ENCODE assay signal across 8 cellular contexts in the genomic region with DNA sequence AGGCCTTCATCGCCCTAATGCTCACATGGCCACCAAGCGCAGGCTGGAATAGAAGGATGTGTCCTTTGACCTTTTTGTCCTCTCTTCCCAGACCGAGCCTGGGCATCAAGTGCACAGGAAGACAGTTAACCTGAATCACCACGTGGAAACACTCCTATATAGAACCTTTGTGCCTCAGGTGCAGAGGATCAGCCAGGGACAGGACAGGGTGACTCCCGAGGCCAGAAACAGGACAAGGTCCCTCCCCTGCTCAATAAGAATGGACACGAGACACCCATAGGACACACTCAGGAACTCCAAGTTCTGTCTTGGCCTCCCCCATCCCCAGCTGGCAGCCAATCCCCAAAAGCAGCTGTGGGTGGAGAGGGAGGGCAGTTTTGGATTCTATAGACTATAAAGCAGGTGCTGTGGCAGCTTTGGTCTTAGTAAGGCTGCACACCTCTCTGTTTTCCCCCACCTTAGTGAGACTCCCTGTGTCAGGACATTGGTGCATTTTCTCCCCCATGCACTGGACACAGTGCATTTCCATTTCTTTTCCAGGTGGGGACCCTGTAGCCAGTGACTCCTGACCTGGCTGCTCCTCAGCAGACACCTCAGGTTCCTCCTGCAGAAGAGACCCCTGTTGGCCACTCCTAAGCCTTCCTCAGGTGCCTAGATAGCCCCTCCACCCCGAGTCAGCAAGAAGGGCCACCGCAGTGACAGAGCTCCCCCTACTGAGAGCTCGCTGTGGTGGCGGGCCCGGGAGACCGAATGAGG. TPM values are rescaled to one million over a fixed set of nuclear protein-coding genes. Genes with fewer than 3 reads are reported as not detected.
DNase-seq lines count a peak whose midpoint lies in the region; ATAC-seq, FAIRE-seq and TF ChIP-seq lines count a peak whose summit lies in the region.

No MANE protein-coding gene starts in this region.

- RAD21 ChIA-PET in HCT116 (lab: Charles Lee; ENCODE audit: low non-redundant PET in 1 of 2, low total read pairs in 2 of 2, uncharacterized antibody in 2 of 2, unreplicated experiment in 2 of 2), result no interaction called here

- no peak overlapping the region for H3K4me2 ChIP-seq in HCT116 (ENCODE audit: low read length)
- H3K4me2 ChIP-seq in MM.1S (ENCODE audit: low read depth, low read length), result 0 out of 2 replicates have a peak overlapping the region, but pooled peaks have one; percentile 15
- no peak overlapping the region for H3K4me2 ChIP-seq in K562 (ENCODE audit: insufficient read depth, low read length)

- BruUV-seq in HCT116 (replicated peaks; lab: Mats Ljungman, UMichigan) (no TSS peak), K562 (replicated peaks; lab: Mats Ljungman, UMichigan) (no TSS peak)

- H3K4me3 ChIP-seq in HCT116 (replicated peaks in 1 of 2; ENCODE audit: low read depth in 1 of 2, low read length in 2 of 2) (no peak overlapping the region), MM.1S (ENCODE audit: low read length) (no peak overlapping the region), K562 (no peak overlapping the region)

- CTCF ChIA-PET in HCT116 (lab: Charles Lee), result interaction anchor here (0.9 to 3.7 kb wide), 6 partner anchors 10 to 987 kb away, joined by 3 to 39 read pairs (median 5); no protein-coding TSS in a partner anchor
- CTCF ChIA-PET in K562 (lab: Yijun Ruan, JAX; ENCODE audit: low intra/inter-chr PET ratio), result interaction anchor here (2.1 kb wide), 1 partner anchor 139 kb away, joined by 16 read pairs; no protein-coding TSS in a partner anchor

- H3K9me1 ChIP-seq in K562 (ENCODE audit: control insufficient read depth, insufficient read depth, low read length), result no peaks in the 10 kb centered on the region

- H3K9me3 ChIP-seq in HCT116 (ENCODE audit: control insufficient read depth in 1 of 2, insufficient read depth in 1 of 2, low read depth in 1 of 2, low read length in 2 of 2), result no peaks in the 10 kb centered on the region
- H3K9me3 ChIP-seq in MM.1S (replicated peaks; ENCODE audit: insufficient read depth, low read length), result no peaks in the 10 kb centered on the region
- no peaks in the 10 kb centered on the region for H3K9me3 ChIP-seq in K562 (replicated peaks; ENCODE audit: control insufficient read depth, insufficient read depth, low read depth, low read length)

- H3K36me3 ChIP-seq in HCT116 (ENCODE audit: control insufficient read depth in 1 of 2, insufficient read depth in 2 of 2, low read length in 2 of 2), result no peaks in the 10 kb centered on the region
- H3K36me3 ChIP-seq in MM.1S (replicated peaks; ENCODE audit: insufficient read depth, low read length), result no peaks in the 10 kb centered on the region
- no peaks in the 10 kb centered on the region for H3K36me3 ChIP-seq in K562 (ENCODE audit: control insufficient read depth, insufficient read depth, low read length)

- POLR2A ChIA-PET in HCT116 (lab: Charles Lee), result no interaction called here
- POLR2A ChIA-PET in K562 (lab: Yijun Ruan, JAX), result interaction anchor here (0.6 to 1.1 kb wide), 2 partner anchors 88 to 136 kb away, joined by 3 read pairs; no protein-coding TSS in a partner anchor

- H3K9ac ChIP-seq in HCT116 (ENCODE audit: low read length) (no peak overlapping the region), MM.1S (ENCODE audit: low read length) (no peak overlapping the region), K562 (ENCODE audit: insufficient read depth in 1 of 2, low read depth in 2 of 2, low read length in 2 of 2) (no peak overlapping the region)

- H2AFZ ChIP-seq in HCT116 (ENCODE audit: low read depth, low read length, poor library complexity, severe bottlenecking) (peak overlapping the region; percentile 6), MM.1S (ENCODE audit: low read length) (peak overlapping the region; percentile 55; the same call in 1 of the 2 replicates), K562 (ENCODE audit: low read depth, low read length) (no peak overlapping the region)

- FAIRE-seq in GM12891 (lab: Jason Lieb, UNC) (peak; percentile 90), K562 (lab: Jason Lieb, UNC) (peak; percentile 68)

- no peaks in the 10 kb centered on the region for H4K20me1 ChIP-seq in HCT116 (ENCODE audit: insufficient read depth)
- H4K20me1 ChIP-seq in MM.1S (ENCODE audit: insufficient read depth, low read length), result no peaks in the 10 kb centered on the region
- H4K20me1 ChIP-seq in K562 (replicated peaks; ENCODE audit: control insufficient read depth, insufficient read depth, low read length), result no peaks in the 10 kb centered on the region

- DNase-seq in GM12891 (ENCODE audit: insufficient read length, low spot score), result no peak
- DNase-seq in HCT116 (ENCODE audit: low read depth, low spot score), result peak; percentile 37
- DNase-seq in MM.1S, result peak; percentile 73
- DNase-seq in T follicular helper cell (ENCODE audit: low read depth), result peak; percentile 27
- peak; percentile 41 to 59 (median 48) for DNase-seq in K562 (ENCODE audit: extremely low read depth in 1 of 4, low spot score in 3 of 4)
- DNase-seq in left lobe of liver (ENCODE audit: low spot score), result peak; percentile 56
- DNase-seq in stimulated activated CD8-positive, alpha-beta memory T cell treated with anti-CD3 and anti-CD28 coated beads, Interleukin-4, amount 100 ng/mL, for 4 hours (ENCODE audit: low read depth in 2 of 2, low spot score in 1 of 2), result peak; percentile 12 to 33
- DNase-seq in epidermal melanocyte (ENCODE audit: insufficient read length, low spot score), result no peak

- no peak for TF ChIP-seq POLR2A in GM12891 (IDR thresholded peaks at IDR 0.05; ENCODE audit: low read depth, low read length)
- no peak for TF ChIP-seq POLR2A in HCT116 (IDR thresholded peaks at IDR 0.05; ENCODE audit: borderline replicate concordance, extremely low read depth, insufficient read depth, insufficient read length)
- TF ChIP-seq POLR2A in K562 (conservative IDR thresholded peaks at IDR 0.05), result no peak

- TF ChIP-seq RAD21 in HCT116 (IDR thresholded peaks at IDR 0.05; ENCODE audit: low read depth) (peak; percentile 93), K562 (CRISPR knock-in tag; conservative IDR thresholded peaks at IDR 0.05 in 1 of 2, IDR thresholded peaks at IDR 0.05 in 1 of 2) (peak; percentile 59 to 78)

- H3K27ac ChIP-seq in HCT116 (ENCODE audit: low read depth, low read length) (no peak overlapping the region), MM.1S (ENCODE audit: low read length) (peak overlapping the region; percentile 19; the same call in 1 of the 2 replicates), K562 (ENCODE audit: extremely low read depth, low read depth, low read length) (no peak overlapping the region)

- peak; percentile 88 to 94 (median 93) for TF ChIP-seq CTCF in HCT116 (IDR thresholded peaks at IDR 0.05 in 2 of 3, conservative IDR thresholded peaks at IDR 0.05 in 1 of 3; ENCODE audit: borderline replicate concordance in 1 of 3, insufficient read depth in 1 of 3, low read depth in 2 of 3, low read length in 2 of 3)
- TF ChIP-seq CTCF in MM.1S (IDR thresholded peaks at IDR 0.05; ENCODE audit: low read length), result peak; percentile 97
- peak; percentile 80 to 90 (median 82) for TF ChIP-seq CTCF in K562 (IDR thresholded peaks at IDR 0.05 in 2 of 3, conservative IDR thresholded peaks at IDR 0.05 in 1 of 3; ENCODE audit: insufficient read depth in 2 of 3, low read depth in 1 of 3, low read length in 3 of 3)

- H3K4me1 ChIP-seq in HCT116 (ENCODE audit: control insufficient read depth in 1 of 2, insufficient read depth in 2 of 2, low read length in 2 of 2) (peaks cover 0 to 10% of the 10 kb centered on the region in 2 experiments; a peak in 2 of 4 replicates), MM.1S (ENCODE audit: low read length) (peaks cover 38% of the 10 kb centered on the region), K562 (replicated peaks in 1 of 2; ENCODE audit: control insufficient read depth in 2 of 2, insufficient read depth in 2 of 2, low read length in 2 of 2) (no peaks in the 10 kb centered on the region)

- TF ChIP-seq EP300 in K562 (IDR thresholded peaks at IDR 0.05; ENCODE audit: low read length), result no peak

- intact Hi-C loops in HCT116 (cut with micrococcal nuclease) (loop anchor here (1.0 to 10.0 kb wide), 2 partner anchors 139 to 948 kb away; no protein-coding TSS in a partner anchor), K562 (cut with micrococcal nuclease) (loop anchor here (1.0 to 10.0 kb wide), 2 partner anchors 139 to 988 kb away; no protein-coding TSS in a partner anchor)

- H3K79me2 ChIP-seq in HCT116 (ENCODE audit: insufficient read depth, low read length) (no peaks in the 10 kb centered on the region), MM.1S (ENCODE audit: low read length) (no peaks in the 10 kb centered on the region), K562 (ENCODE audit: control insufficient read depth, insufficient read depth, low read length) (no peaks in the 10 kb centered on the region)

- ATAC-seq in HCT116 (peak; percentile 97), K562 (peak; percentile 98), left lobe of liver (peak; percentile 77)

- H3K27me3 ChIP-seq in HCT116 (ENCODE audit: insufficient read depth, low read length), result no peaks in the 10 kb centered on the region
- H3K27me3 ChIP-seq in MM.1S (replicated peaks; ENCODE audit: insufficient read depth, low read length), result no peaks in the 10 kb centered on the region
- H3K27me3 ChIP-seq in K562 (ENCODE audit: control insufficient read depth in 2 of 2, insufficient read depth in 2 of 2, low read length in 2 of 2), result peaks cover 2 to 9% of the 10 kb centered on the region in 2 experiments; a peak in 3 of 5 replicates

- in situ Hi-C loops in K562 (cut with MboI), result no loop called here

- H3F3A ChIP-seq in MM.1S (ENCODE audit: insufficient read depth, low read length), result peaks cover 5% of the 10 kb centered on the region

- H3K9me2 ChIP-seq in HCT116 (ENCODE audit: insufficient read depth) (no peaks in the 10 kb centered on the region), MM.1S (replicated peaks; ENCODE audit: insufficient read depth, low read length) (no peaks in the 10 kb centered on the region)

- whole genome bisulfite sequencing in K562 (ENCODE audit: insufficient coverage, low coverage, missing lambda C conversion rate), result 1% methylated on average over 12 of the region's 12 CpGs

RNA-seq across cellular contexts. Expression of gene POU2AF1, which starts 43.6 kb away (rescaled TPM):
- 136 TPM for polyA plus RNA-seq in GM12891 (2012; ENCODE audit: low read depth, missing spikeins)
- total RNA-seq in HCT116 (2021; ENCODE audit: unreplicated experiment) (0.17 TPM), K562 (2014; rRNA removed) (not detected in 2 replicates), K562 (2014; rRNA removed; fragmentation: Illumina TruSeq; extraction: Trizol) (not detected in 2 replicates), K562 (2015; rRNA removed; fragmentation: Illumina TruSeq; extraction: Trizol) (not detected in 2 replicates), K562 (2021) (0.09 and 0.16 TPM in 2 replicates), left lobe of liver (0.38 TPM)
- polyA plus RNA-seq in HCT116 (2012), result not detected in 2 replicates
- total RNA-seq in K562 (2011; cell fraction: chromatin; rRNA removed; ENCODE audit: low replicate concordance), result not detected in 2 replicates
- not detected in 2 replicates for total RNA-seq in K562 (2011; cell fraction: nucleolus; rRNA removed)
- total RNA-seq in K562 (2011; cell fraction: nucleoplasm; rRNA removed), result not detected in 2 replicates
- polyA plus RNA-seq in K562 (2011; rRNA removed) (not detected in 2 replicates), K562 (2014; fragmentation: Illumina TruSeq; extraction: Trizol) (not detected in 2 replicates), K562 (2014; fragmentation: Nextera tagmentation; extraction: Ambion mirVana) (not detected), K562 (2014; rRNA removed) (not detected in 2 replicates)
- polyA plus RNA-seq in K562 (2011; cell fraction: cytosol; rRNA removed), result not detected in 2 replicates
- polyA plus RNA-seq in K562 (2011; cell fraction: nucleus; rRNA removed), result not detected in 2 replicates
- 0.03 TPM in 1 of 2 replicates, not detected in the other for polyA plus RNA-seq in K562 (2012)
- not detected in 2 replicates for polyA minus RNA-seq in K562 (2011; rRNA and poly(A)+ RNA removed)
- polyA minus RNA-seq in K562 (2011; cell fraction: cytosol; rRNA and poly(A)+ RNA removed), result not detected in 2 replicates
- polyA minus RNA-seq in K562 (2011; cell fraction: nucleus; rRNA and poly(A)+ RNA removed), result not detected in 2 replicates

Comparison
In these comparisons a context has a peak if more than half of its experiments do, and no peak if none do; other contexts are left out.
1. DNase-seq: peak in HCT116 (single experiment), MM.1S (single experiment), T follicular helper cell (single experiment), K562 (4 of 4), left lobe of liver (single experiment) and stimulated activated CD8-positive, alpha-beta memory T cell treated with anti-CD3 and anti-CD28 coated beads, Interleukin-4, amount 100 ng/mL, for 4 hours (2 of 2); none in GM12891 (single experiment) and epidermal melanocyte (single experiment).
2. Peak in every context shown above with its lines, with median percentiles within 50 percentile points of each other: ATAC-seq and CTCF ChIP-seq.